In genomic region chr6:4625557-4625956, GRCh38 we compare ENCODE assay signal across 31 cellular contexts.
"Had no signal": no experiment of that assay in that cellular context is flagged by ENCODE, and none has a peak within 500 bp of the region (broad histone marks: within the 10 kb centered on the region; RNA-seq: fewer than 3 reads in every experiment).

No MANE protein-coding gene starts in this region.

- DNase-seq: natural killer cell; occipital lobe; ovary; posterior cingulate gyrus; psoas muscle; right cardiac atrium; spleen; stimulated activated CD4-positive, alpha-beta T cell treated with anti-CD3 and anti-CD28 coated beads, Interleukin-12 subunit alpha, Interleukin-12 subunit beta, amount 100 ng/mL, for 4 hours; stimulated activated CD4-positive, alpha-beta T cell treated with anti-CD3 and anti-CD28 coated beads, Interleukin-1b, Interleukin-23, amount 100 ng/mL, for 48 hours; stimulated activated CD4-positive, alpha-beta T cell treated with anti-CD3 and anti-CD28 coated beads, Interleukin-4, amount 100 ng/mL, for 1 hour; stimulated activated CD4-positive, alpha-beta T cell treated with anti-CD3 and anti-CD28 coated beads, Interleukin-4, amount 100 ng/mL, for 4 hours; stimulated activated CD8-positive, alpha-beta memory T cell treated with anti-CD3 and anti-CD28 coated beads, Interleukin-4, amount 100 ng/mL, for 48 hours; stimulated activated naive CD4-positive, alpha-beta T cell; stimulated activated naive CD8-positive, alpha-beta T cell treated with anti-CD3 and anti-CD28 coated beads, Interleukin-15, amount 100 ng/mL, for 72 hours; stimulated activated naive CD8-positive, alpha-beta T cell treated with anti-CD3 and anti-CD28 coated beads, Interleukin-15, Interleukin-2, amounts not matched to agents 100 U/mL and 50 U/mL, for 24 hours; substantia nigra; testis; tibial artery; transverse colon; upper lobe of right lung; uterus had no signal

- H3K9ac ChIP-seq: neural progenitor cell, parathyroid adenoma had no signal

- H3K4me1 Mint-ChIP-seq: natural killer cell; nephron; neural progenitor cell; stimulated activated memory B cell treated with anti-CD40 and anti-IgM and Interleukin-4, amounts not matched to agents 10 μg/mL and 1 μg/mL and 100 μg/mL, for 72 hours; stimulated activated naive CD8-positive, alpha-beta T cell treated with anti-CD3 and anti-CD28 coated beads, Interleukin-15, amount 100 ng/mL, for 72 hours had no signal

- H3K27ac ChIP-seq: neural progenitor cell, ovary, parathyroid adenoma, psoas muscle, skin epidermis, spleen, suprapubic skin, testis, tibial artery, transverse colon, upper lobe of right lung, uterus had no signal

- H3K27ac Mint-ChIP-seq: natural killer cell; nephron; neural progenitor cell; progenitor cell of endocrine pancreas; stimulated activated memory B cell treated with anti-CD40 and anti-IgM and Interleukin-4, amounts not matched to agents 10 μg/mL and 1 μg/mL and 100 μg/mL, for 72 hours; stimulated activated naive CD8-positive, alpha-beta T cell treated with anti-CD3 and anti-CD28 coated beads, Interleukin-15, amount 100 ng/mL, for 72 hours; type B pancreatic cell had no signal

- H2AFZ ChIP-seq: neural progenitor cell, parathyroid adenoma had no signal

- H3K79me2 ChIP-seq: parathyroid adenoma had no signal

- H3K4me3 Mint-ChIP-seq: natural killer cell; nephron; neural progenitor cell; stimulated activated memory B cell treated with anti-CD40 and anti-IgM and Interleukin-4, amounts not matched to agents 10 μg/mL and 1 μg/mL and 100 μg/mL, for 72 hours; stimulated activated naive CD8-positive, alpha-beta T cell treated with anti-CD3 and anti-CD28 coated beads, Interleukin-15, amount 100 ng/mL, for 72 hours; type B pancreatic cell had no signal

- H3K36me3 Mint-ChIP-seq: neural progenitor cell; stimulated activated memory B cell treated with anti-CD40 and anti-IgM and Interleukin-4, amounts not matched to agents 10 μg/mL and 1 μg/mL and 100 μg/mL, for 72 hours had no signal

- H3K4me3 ChIP-seq: neural progenitor cell, ovary, psoas muscle, skin epidermis, smooth muscle cell, spleen, suprapubic skin, testis, tibial artery, transverse colon, upper lobe of right lung, uterus had no signal

- H3K9me3 ChIP-seq: ovary, testis, uterus had no signal

- H3K27me3 ChIP-seq: neural progenitor cell, ovary, spleen, suprapubic skin, testis, tibial artery, transverse colon, upper lobe of right lung, uterus had no signal

- H3K36me3 ChIP-seq: neural progenitor cell, ovary, spleen, suprapubic skin, tibial artery, transverse colon, upper lobe of right lung, uterus had no signal

- H3K4me1 ChIP-seq: neural progenitor cell, parathyroid adenoma, psoas muscle, spleen, suprapubic skin, testis, tibial artery, transverse colon, upper lobe of right lung, uterus had no signal

- ATAC-seq: natural killer cell; psoas muscle; right cardiac atrium; sciatic nerve; stimulated activated memory B cell treated with anti-CD40 and anti-IgM and Interleukin-4, amounts not matched to agents 10 μg/mL and 1 μg/mL and 100 μg/mL, for 72 hours; stimulated activated naive CD8-positive, alpha-beta T cell treated with anti-CD3 and anti-CD28 coated beads, Interleukin-15, amount 100 ng/mL, for 72 hours; stimulated activated naive CD8-positive, alpha-beta T cell treated with anti-CD3 and anti-CD28 coated beads, Interleukin-15, Interleukin-2, amounts not matched to agents 100 U/mL and 50 U/mL, for 24 hours; upper lobe of right lung had no signal

- H3K4me2 ChIP-seq: neural progenitor cell, smooth muscle cell had no signal

- H3K27me3 Mint-ChIP-seq: stimulated activated memory B cell treated with anti-CD40 and anti-IgM and Interleukin-4, amounts not matched to agents 10 μg/mL and 1 μg/mL and 100 μg/mL, for 72 hours; stimulated activated naive CD8-positive, alpha-beta T cell treated with anti-CD3 and anti-CD28 coated beads, Interleukin-15, amount 100 ng/mL, for 72 hours; type B pancreatic cell had no signal
